In the genomic region with DNA sequence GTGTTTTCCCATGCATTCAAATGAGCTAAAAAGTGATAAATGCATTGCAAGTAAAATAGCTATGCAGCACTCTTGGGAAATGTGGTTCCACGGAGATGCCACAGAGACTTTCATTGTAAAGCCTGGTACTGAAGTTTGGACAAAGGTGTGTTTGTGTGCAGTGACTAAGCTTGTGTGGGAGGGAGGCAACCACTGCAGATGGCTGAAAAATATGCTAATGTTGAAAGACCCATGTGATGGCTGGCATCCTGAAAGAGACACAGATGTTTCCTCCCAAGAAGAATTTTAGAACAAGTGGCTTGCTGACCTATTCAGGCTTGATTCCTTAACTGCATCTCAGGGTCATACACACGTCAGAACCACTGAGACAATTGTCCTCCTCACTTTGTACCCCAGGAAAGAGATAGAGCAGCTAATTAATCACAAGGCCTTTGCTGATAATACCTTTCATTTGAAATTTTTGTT, we compare ENCODE assay signal across 9 cellular contexts.
DNase-seq lines count a peak whose midpoint lies in the region; ATAC-seq and TF ChIP-seq lines count a peak whose summit lies in the region.
"Had no signal": no experiment of that assay in that cellular context is flagged by ENCODE, and none has a peak within 500 bp of the region (broad histone marks: within the 10 kb centered on the region; RNA-seq: fewer than 3 reads in every experiment).

No MANE protein-coding gene starts in this region.

- H3K27ac ChIP-seq in SU-DHL-6 (ENCODE audit: low read depth, low read length) = peak overlapping the region; percentile 51
- no peak overlapping the region for H3K27ac ChIP-seq in prostate gland

- H3F3A ChIP-seq in SU-DHL-6 (ENCODE audit: insufficient read depth) = no peaks in the 10 kb centered on the region

- 45% methylated on average over 2 of the region's 2 CpGs for WGBS in prostate gland

- no peaks in the 10 kb centered on the region for H3K9me2 ChIP-seq in SU-DHL-6 (replicated peaks; ENCODE audit: insufficient read depth, low read length)

- DNase-seq in endothelial cell (ENCODE audit: low spot score) (peak; percentile 6), prostate gland (ENCODE audit: low spot score) (no peak), iPS-NIHi11 (ENCODE audit: low spot score) (no peak)
- peak; percentile 52 for DNase-seq in stimulated activated CD8-positive, alpha-beta memory T cell treated with anti-CD3 and anti-CD28 coated beads, Interleukin-4, amount 100 ng/mL, for 48 hours
- DNase-seq in central memory CD4-positive, alpha-beta T cell = no peak
- DNase-seq: heart right ventricle had no signal

- H3K36me3 Mint-ChIP-seq in endothelial cell (ENCODE audit: low read depth, unreplicated experiment) = no peaks in the 10 kb centered on the region

- no peak overlapping the region for H3K4me3 ChIP-seq in SU-DHL-6 (ENCODE audit: insufficient read depth, low read length, poor library complexity, severe bottlenecking)
- H3K4me3 ChIP-seq in prostate gland = no peak overlapping the region
- H3K4me3 ChIP-seq: heart right ventricle had no signal

- H3K4me3 Mint-ChIP-seq in endothelial cell (ENCODE audit: unreplicated experiment) = peak overlapping the region; percentile 48

- no peaks in the 10 kb centered on the region for H3K79me2 ChIP-seq in SU-DHL-6 (ENCODE audit: insufficient read depth, low read length)

- H3K9me3 ChIP-seq in SU-DHL-6 (ENCODE audit: insufficient read depth, low read length) (no peaks in the 10 kb centered on the region), prostate gland (no peaks in the 10 kb centered on the region)
- H3K9me3 ChIP-seq: heart right ventricle had no signal

- H2AFZ ChIP-seq in SU-DHL-6 (ENCODE audit: low read depth, low read length, severe bottlenecking) = no peak overlapping the region

- H3K4me1 ChIP-seq in prostate gland (replicated peaks) = no peaks in the 10 kb centered on the region

- peak overlapping the region; percentile 29 for H3K4me2 ChIP-seq in SU-DHL-6 (ENCODE audit: low read depth, low read length, poor library complexity, severe bottlenecking)

- H3K4me1 Mint-ChIP-seq in endothelial cell (ENCODE audit: unreplicated experiment) = peaks cover 48% of the 10 kb centered on the region

- H4K20me1 ChIP-seq in SU-DHL-6 (ENCODE audit: low read depth, low read length) = no peaks in the 10 kb centered on the region

- no peak for TF ChIP-seq CTCF in SU-DHL-6 (IDR thresholded peaks at IDR 0.05; ENCODE audit: insufficient read depth, low read length, poor library complexity, severe bottlenecking)
- TF ChIP-seq CTCF in endothelial cell (IDR thresholded peaks at IDR 0.05; ENCODE audit: unreplicated experiment) = no peak
- no peak for TF ChIP-seq CTCF in prostate gland (IDR thresholded peaks at IDR 0.05)

- peak overlapping the region; percentile 95 for H3K27ac Mint-ChIP-seq in endothelial cell (ENCODE audit: unreplicated experiment)

- no peaks in the 10 kb centered on the region for H3K27me3 ChIP-seq in SU-DHL-6 (ENCODE audit: low read length)
- no peaks in the 10 kb centered on the region for H3K27me3 ChIP-seq in prostate gland (replicated peaks; ENCODE audit: insufficient read depth)

- no peaks in the 10 kb centered on the region for H3K27me3 Mint-ChIP-seq in endothelial cell (ENCODE audit: unreplicated experiment)

- H3K9ac ChIP-seq in SU-DHL-6 (ENCODE audit: low read length) = no peak overlapping the region

- ATAC-seq in GM18520 (IDR thresholded peaks at IDR 0.05; ENCODE audit: unreplicated experiment) (peak; percentile 79), HG02852 (IDR thresholded peaks at IDR 0.05; ENCODE audit: unreplicated experiment) (peak; percentile 70)

- H3K36me3 ChIP-seq in SU-DHL-6 (ENCODE audit: low read length) (no peaks in the 10 kb centered on the region), prostate gland (no peaks in the 10 kb centered on the region)
- H3K36me3 ChIP-seq: heart right ventricle had no signal

- no peaks in the 10 kb centered on the region for H3K9me3 Mint-ChIP-seq in endothelial cell (ENCODE audit: unreplicated experiment)

- TF ChIP-seq POLR2A in prostate gland (IDR thresholded peaks at IDR 0.05) = no peak

- intact Hi-C loops in prostate gland (cut with DNase I) = loop anchor here (5.0 kb wide), 1 partner anchor 41 kb away; no protein-coding TSS in a partner anchor

Comparison
In these comparisons a context has a peak if more than half of its experiments do, and no peak if none do; other contexts are left out.
1. DNase-seq: peak in endothelial cell (single experiment) and stimulated activated CD8-positive, alpha-beta memory T cell treated with anti-CD3 and anti-CD28 coated beads, Interleukin-4, amount 100 ng/mL, for 48 hours (single experiment); none in prostate gland (single experiment), central memory CD4-positive, alpha-beta T cell (single experiment) and iPS-NIHi11 (single experiment).